8 cellular contexts compared by ENCODE assay signal in genomic region chr3:135966349-135966695, GRCh38. TPM values are rescaled to one million over a fixed set of nuclear protein-coding genes. Genes with fewer than 3 reads are reported as not detected.
DNase-seq lines count a peak whose midpoint lies in the region; ATAC-seq and TF ChIP-seq lines count a peak whose summit lies in the region.

No MANE protein-coding gene starts in this region.

- intact Hi-C loops in activated CD8-positive, alpha-beta T cell treated with anti-CD3 and anti-CD28 coated beads for 36 hours (cut with micrococcal nuclease) = no loop called here
- intact Hi-C loops in left ventricle myocardium inferior (cut with micrococcal nuclease) (no loop called here), sigmoid colon (cut with DNase I) (loop anchor here (5.0 kb wide), 4 partner anchors 39 to 286 kb away; partner anchors contain the start of genes MSL2 and PCCB)

- H3K9me3 ChIP-seq in left ventricle myocardium inferior (replicated peaks) = peaks cover 3% of the 10 kb centered on the region
- H3K9me3 ChIP-seq in sigmoid colon = no peaks in the 10 kb centered on the region

- TF ChIP-seq POLR2A in sigmoid colon (IDR thresholded peaks at IDR 0.05) (no peak), erythroblast (IDR thresholded peaks at IDR 0.05; ENCODE audit: low read length) (no peak)

- no peak for TF ChIP-seq EP300 in sigmoid colon (IDR thresholded peaks at IDR 0.05)

- CTCF ChIA-PET in activated CD8-positive, alpha-beta T cell treated with anti-CD3 and anti-CD28 coated beads for 36 hours (lab: Charles Lee) = interaction anchor here (1.0 kb wide), 1 partner anchor 284 kb away, joined by 3 read pairs; the partner anchor contains the start of gene PCCB

- no peaks in the 10 kb centered on the region for H3K27me3 ChIP-seq in left ventricle myocardium inferior (ENCODE audit: low read depth)
- no peaks in the 10 kb centered on the region for H3K27me3 ChIP-seq in sigmoid colon

- H3K4me1 ChIP-seq in left ventricle myocardium inferior (peaks cover 47% of the 10 kb centered on the region), sigmoid colon (peaks cover 0 to 46% (median 43%) of the 10 kb centered on the region in 4 donors)

- POLR2A ChIA-PET in activated CD8-positive, alpha-beta T cell treated with anti-CD3 and anti-CD28 coated beads for 36 hours (lab: Charles Lee) = interaction anchor here (0.6 kb wide), 1 partner anchor 631 kb away, joined by 3 read pairs; no protein-coding TSS in a partner anchor

- DNase-seq in GM12864 (ENCODE audit: low read depth) (no peak), left ventricle myocardium inferior (no peak), sigmoid colon (no peak), erythroblast (lab: John Stamatoyannopoulos, UW) (no peak)
- no peak for DNase-seq in activated CD8-positive, alpha-beta T cell treated with anti-CD3 and anti-CD28 coated beads for 36 hours
- DNase-seq in stimulated activated CD4-positive, alpha-beta T cell treated with anti-CD3 and anti-CD28 coated beads, Interleukin-4, amount 100 ng/mL, for 24 hours = no peak

- H3K27ac ChIP-seq in left ventricle myocardium inferior (replicated peaks) (peak overlapping the region; percentile 92), sigmoid colon (peak overlapping the region; percentile 94 to 97 (median 96))

- peaks cover 3% of the 10 kb centered on the region for H3K9me3 Mint-ChIP-seq in activated CD8-positive, alpha-beta T cell treated with anti-CD3 and anti-CD28 coated beads for 36 hours

- ATAC-seq in HG02798 (IDR thresholded peaks at IDR 0.05; ENCODE audit: poor library complexity, unreplicated experiment) (peak; percentile 15), HG03039 (IDR thresholded peaks at IDR 0.05; ENCODE audit: unreplicated experiment) (no peak)
- peak; percentile 7 for ATAC-seq in activated CD8-positive, alpha-beta T cell treated with anti-CD3 and anti-CD28 coated beads for 36 hours

- peaks cover 10% of the 10 kb centered on the region for H3K4me1 Mint-ChIP-seq in activated CD8-positive, alpha-beta T cell treated with anti-CD3 and anti-CD28 coated beads for 36 hours (ENCODE audit: low read depth)

- H3K36me3 ChIP-seq in left ventricle myocardium inferior (no peaks in the 10 kb centered on the region), sigmoid colon (no peaks in the 10 kb centered on the region)

- H3K27ac Mint-ChIP-seq in activated CD8-positive, alpha-beta T cell treated with anti-CD3 and anti-CD28 coated beads for 36 hours = no peak overlapping the region

- H3K4me3 Mint-ChIP-seq in activated CD8-positive, alpha-beta T cell treated with anti-CD3 and anti-CD28 coated beads for 36 hours = peak overlapping the region; percentile 66

- TF ChIP-seq CTCF in GM12864 (IDR thresholded peaks at IDR 0.05; ENCODE audit: low read depth, low read length, missing control alignments) (no peak), left ventricle myocardium inferior (IDR thresholded peaks at IDR 0.05; ENCODE audit: borderline replicate concordance) (no peak), sigmoid colon (IDR thresholded peaks at IDR 0.05) (no peak)
- TF ChIP-seq CTCF in activated CD8-positive, alpha-beta T cell treated with anti-CD3 and anti-CD28 coated beads for 36 hours (IDR thresholded peaks at IDR 0.05) = no peak

- H3K27me3 Mint-ChIP-seq in activated CD8-positive, alpha-beta T cell treated with anti-CD3 and anti-CD28 coated beads for 36 hours = peaks cover 30% of the 10 kb centered on the region

- WGBS in sigmoid colon, 2 donors = 1% methylated on average over 29 of the region's 29 CpGs

- no peaks in the 10 kb centered on the region for H3K36me3 Mint-ChIP-seq in activated CD8-positive, alpha-beta T cell treated with anti-CD3 and anti-CD28 coated beads for 36 hours (ENCODE audit: low read depth)

- peak overlapping the region; percentile 68 for H3K4me3 ChIP-seq in GM12864 (ENCODE audit: low read depth, low read length)
- peak overlapping the region; percentile 90 for H3K4me3 ChIP-seq in left ventricle myocardium inferior
- H3K4me3 ChIP-seq in sigmoid colon = peak overlapping the region; percentile 68 to 81 (median 76)

RNA-seq across cellular contexts. Expression of gene PPP2R3A, which starts 0.8 kb away (rescaled TPM):
- total RNA-seq in activated CD8-positive, alpha-beta T cell treated with anti-CD3 and anti-CD28 coated beads for 36 hours = under 1 TPM; 0.16 to 0.51 TPM
- 94.9 TPM for total RNA-seq in left ventricle myocardium inferior
- total RNA-seq in sigmoid colon = 10 to 100 TPM; 32.9 to 49.0 (median 36.8) TPM
- 1 to 10 TPM; 4.0 to 8.1 (median 6.6) TPM for polyA plus RNA-seq in sigmoid colon

Comparison
In these comparisons a context has a peak if more than half of its experiments do, and no peak if none do; other contexts are left out.
1. RNA of gene PPP2R3A, which starts 0.8 kb away (total RNA-seq): 94.9 TPM in left ventricle myocardium inferior (single experiment) and 32.9 to 49.0 TPM in sigmoid colon; 0.16 to 0.51 TPM in activated CD8-positive, alpha-beta T cell treated with anti-CD3 and anti-CD28 coated beads for 36 hours; every median in the first group is over 10 times any median in the second.
2. Peak in every context shown above with its lines, with median percentiles within 50 percentile points of each other: H3K4me3 ChIP-seq.